ENCODE assay signal across 19 cellular contexts in the genomic region with DNA sequence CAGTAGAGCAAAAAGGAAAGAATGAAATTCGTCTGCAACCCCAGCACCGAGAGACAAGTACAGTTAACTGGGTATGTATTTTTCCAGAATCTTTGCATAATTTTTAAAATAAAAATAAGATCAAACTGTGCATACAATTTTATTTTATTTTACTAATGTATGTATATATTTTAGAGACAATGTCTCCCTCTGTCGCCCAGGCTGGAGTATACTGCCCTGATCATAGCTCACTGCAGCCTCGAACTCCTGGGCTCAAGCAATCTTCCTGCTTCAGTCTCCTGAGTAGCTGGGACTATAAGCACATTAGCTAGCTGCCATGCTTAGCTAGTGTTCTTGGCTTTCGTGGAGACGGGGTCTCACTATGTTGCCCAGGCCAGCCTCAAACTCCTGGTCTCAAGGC. TPM values are rescaled to one million over a fixed set of nuclear protein-coding genes. Genes with fewer than 3 reads are reported as not detected.
A peak's percentile ranks its signal among the peaks of the same experiment; 100 is the strongest.
DNase-seq lines count a peak whose midpoint lies in the region; TF ChIP-seq lines count a peak whose summit lies in the region.
"Had no signal": no experiment of that assay in that cellular context is flagged by ENCODE, and none has a peak within 500 bp of the region (broad histone marks: within the 10 kb centered on the region; RNA-seq: fewer than 3 reads in every experiment).

No MANE protein-coding gene starts in this region.

- WGBS in endodermal cell (ENCODE audit: insufficient coverage in 1 of 2, insufficient read length in 1 of 2), 2 experiments, result 80 to 88% methylated on average over 4 to 6 of the region's 6 CpGs
- 75 to 83% methylated on average over 6 of the region's 6 CpGs for WGBS in lower leg skin, 2 donors

- no peaks in the 10 kb centered on the region for H3F3A ChIP-seq in PC-9 (ENCODE audit: insufficient read depth, low read depth)

- H3K27ac Mint-ChIP-seq in endodermal cell (no peak overlapping the region), type B pancreatic cell (no peak overlapping the region)

- H3K27me3 Mint-ChIP-seq in endodermal cell (ENCODE audit: insufficient read depth), result peaks cover 21% of the 10 kb centered on the region
- peaks cover 31% of the 10 kb centered on the region for H3K27me3 Mint-ChIP-seq in type B pancreatic cell

- H3K9me2 ChIP-seq in PC-9 (ENCODE audit: insufficient read depth), result no peaks in the 10 kb centered on the region

- peak; percentile 35 to 47 for DNase-seq in NCI-H526 (lab: John Stamatoyannopoulos, UW)
- no peak for DNase-seq in NCI-H526 treated with DMSO at 0.1 percent for 48 hours (lab: John Stamatoyannopoulos, UW)
- DNase-seq in PC-9, result no peak
- no peak for DNase-seq in endodermal cell
- peak; percentile 37 to 54 for DNase-seq in vagina (ENCODE audit: extremely low spot score in 2 of 2)
- DNase-seq in lower leg skin (ENCODE audit: low spot score in 2 of 2), result no peak
- no peak for DNase-seq in type B pancreatic cell (ENCODE audit: extremely low spot score, unreplicated experiment)
- DNase-seq in DMS153 treated with DMSO at 0.1 percent for 48 hours (lab: John Stamatoyannopoulos, UW; ENCODE audit: unreplicated experiment), result no peak
- DNase-seq: 8988T, Caco-2, DMS79 treated with DMSO at 0.1 percent for 48 hours, GDM1, GOT3, MM.1S, NCI-H187 treated with DMSO at 0.1 percent for 48 hours, NCI-H2171 had no signal

- POLR2A ChIA-PET in PC-9 (lab: Charles Lee; ENCODE audit: unreplicated experiment), result interaction anchor here (0.5 kb wide), 1 partner anchor 1275 kb away, joined by 7 read pairs; no protein-coding TSS in a partner anchor

- no peaks in the 10 kb centered on the region for H3K4me1 ChIP-seq in PC-9 (replicated peaks; ENCODE audit: insufficient read depth)
- no peaks in the 10 kb centered on the region for H3K4me1 ChIP-seq in endodermal cell (ENCODE audit: control insufficient read depth, insufficient read depth, low read length)
- no peaks in the 10 kb centered on the region for H3K4me1 ChIP-seq in vagina
- H3K4me1 ChIP-seq: Caco-2 had no signal

- no peak overlapping the region for H3K4me2 ChIP-seq in PC-9

- H3K36me3 Mint-ChIP-seq in endodermal cell (ENCODE audit: low read depth) (no peaks in the 10 kb centered on the region), type B pancreatic cell (no peaks in the 10 kb centered on the region)

- H3K9me3 Mint-ChIP-seq in endodermal cell, result no peaks in the 10 kb centered on the region
- H3K9me3 Mint-ChIP-seq in type B pancreatic cell, result no peaks in the 10 kb centered on the region

- H3K36me3 ChIP-seq in PC-9 (ENCODE audit: low read depth) (no peaks in the 10 kb centered on the region), endodermal cell (ENCODE audit: control insufficient read depth, insufficient read depth, low read length) (no peaks in the 10 kb centered on the region), vagina (no peaks in the 10 kb centered on the region)
- H3K36me3 ChIP-seq: SJSA1 had no signal

- H3K4me3 ChIP-seq in PC-9 (no peak overlapping the region), endodermal cell (ENCODE audit: low read length) (no peak overlapping the region), vagina (no peak overlapping the region), lower leg skin (ENCODE audit: low read depth, poor library complexity, severe bottlenecking) (no peak overlapping the region)
- H3K4me3 ChIP-seq: SJSA1 had no signal

- no peaks in the 10 kb centered on the region for H3K9me3 ChIP-seq in PC-9 (ENCODE audit: insufficient read depth, low read depth)
- H3K9me3 ChIP-seq in endodermal cell (ENCODE audit: control insufficient read depth, low read length), result no peaks in the 10 kb centered on the region
- no peaks in the 10 kb centered on the region for H3K9me3 ChIP-seq in vagina
- H3K9me3 ChIP-seq: Caco-2, SJSA1 had no signal

- intact Hi-C loops in PC-9 (cut with micrococcal nuclease; ENCODE audit: unreplicated experiment) (no loop called here), vagina (cut with DNase I) (no loop called here), lower leg skin (cut with DNase I; ENCODE audit: low total_unique reads) (no loop called here)

- no TSS peak for BruUV-seq in PC-9 (replicated peaks; lab: Mats Ljungman, UMichigan)

- H3K27ac ChIP-seq in PC-9 (no peak overlapping the region), endodermal cell (ENCODE audit: low read depth, low read length) (no peak overlapping the region), vagina (no peak overlapping the region)
- H3K27ac ChIP-seq: RWPE1, SJSA1 had no signal

- H3K27me3 ChIP-seq in PC-9 (ENCODE audit: insufficient read depth, low read depth) (peaks cover 48% of the 10 kb centered on the region), endodermal cell (ENCODE audit: control insufficient read depth, insufficient read depth, low read length, poor library complexity, severe bottlenecking) (no peaks in the 10 kb centered on the region), vagina (no peaks in the 10 kb centered on the region)
- H3K27me3 ChIP-seq: SJSA1 had no signal

- H3K4me1 Mint-ChIP-seq in endodermal cell (no peaks in the 10 kb centered on the region), type B pancreatic cell (ENCODE audit: unreplicated experiment) (peaks cover 9% of the 10 kb centered on the region)

- H4K20me1 ChIP-seq in PC-9 (ENCODE audit: insufficient read depth), result 0 out of 2 replicates have a peak, but pooled peaks cover 6% of the 10 kb centered on the region

- no peaks in the 10 kb centered on the region for H3K79me2 ChIP-seq in PC-9 (ENCODE audit: low read depth)

- CTCF ChIA-PET in PC-9 (lab: Charles Lee), result no interaction called here

- no peak for TF ChIP-seq POLR2A in vagina (IDR thresholded peaks at IDR 0.05)
- TF ChIP-seq POLR2A in lower leg skin (IDR thresholded peaks at IDR 0.05), result no peak

- H3K4me3 Mint-ChIP-seq in endodermal cell (no peak overlapping the region), type B pancreatic cell (no peak overlapping the region)

- no peak overlapping the region for H2AFZ ChIP-seq in PC-9

- peak; percentile 52 for TF ChIP-seq CTCF in PC-9 (conservative IDR thresholded peaks at IDR 0.05)
- peak; percentile 11 for TF ChIP-seq CTCF in endodermal cell (conservative IDR thresholded peaks at IDR 0.05)
- TF ChIP-seq CTCF in vagina (IDR thresholded peaks at IDR 0.05), result no peak
- no peak for TF ChIP-seq CTCF in lower leg skin (IDR thresholded peaks at IDR 0.05)
- TF ChIP-seq CTCF in type B pancreatic cell (conservative IDR thresholded peaks at IDR 0.05), result no peak

- no peak overlapping the region for H3K9ac ChIP-seq in endodermal cell (ENCODE audit: extremely low read depth, low read length, poor library complexity, severe bottlenecking)

RNA-seq across cellular contexts. Expression of gene DRD2, which starts 18.8 kb away (rescaled TPM):
- total RNA-seq in PC-9 (2021), result not detected in 2 replicates
- 1 to 10 TPM in 1 of 2 donors, under 1 TPM in 1; 0.35 to 2.1 TPM for total RNA-seq in endodermal cell
- 2.6 TPM for polyA plus RNA-seq in endodermal cell (2013, experiment 1 of 2)
- 4.1 TPM for polyA plus RNA-seq in endodermal cell (2013, experiment 2 of 2)
- total RNA-seq in vagina, result 0.49 TPM
- under 1 TPM in 3 of 4 donors, not detected in 1; 0.11 to 0.81 (median 0.22) TPM for total RNA-seq in lower leg skin
- 0.50 and 3.7 TPM in 2 replicates for total RNA-seq in type B pancreatic cell (ENCODE audit: low replicate concordance)
- total RNA-seq: NCI-H460, SJSA1 had no signal

Comparison
In these comparisons a context has a peak if more than half of its experiments do, and no peak if none do; other contexts are left out.
1. DNase-seq: peak in NCI-H526 (2 of 2) and vagina (2 of 2); none in NCI-H526 treated with DMSO at 0.1 percent for 48 hours (single experiment), PC-9 (0 of 2), endodermal cell (single experiment), lower leg skin (0 of 2), type B pancreatic cell (single experiment) and DMS153 treated with DMSO at 0.1 percent for 48 hours (single experiment).
2. CTCF ChIP-seq: peak in PC-9 (single experiment) and endodermal cell (single experiment); none in vagina (0 of 3), lower leg skin (0 of 3) and type B pancreatic cell (single experiment).